ENCODE assay signal across 28 cellular contexts in genomic region chr7:49718755-49719154, GRCh38. TPM values are rescaled to one million over a fixed set of nuclear protein-coding genes. Genes with fewer than 3 reads are reported as not detected.
DNase-seq lines count a peak whose midpoint lies in the region; TF ChIP-seq lines count a peak whose summit lies in the region.
"Had no signal": no experiment of that assay in that cellular context is flagged by ENCODE, and none has a peak within 500 bp of the region (broad histone marks: within the 10 kb centered on the region; RNA-seq: fewer than 3 reads in every experiment).

No MANE protein-coding gene starts in this region.

- TF ChIP-seq CTCF in epithelial cell of esophagus (IDR thresholded peaks at IDR 0.05; ENCODE audit: insufficient read depth, low read depth, low read length, missing control alignments) (no peak), HFFc6 (IDR thresholded peaks at IDR 0.05) (no peak)

- peak; percentile 6 for DNase-seq in T1000 (lab: John Stamatoyannopoulos, UW)
- peak; percentile 32 for DNase-seq in epithelial cell of esophagus (ENCODE audit: low read depth)
- peak; percentile 44 for DNase-seq in kidney glomerular epithelial cell (lab: John Stamatoyannopoulos, UW)
- DNase-seq in renal cortical epithelial cell (ENCODE audit: low read depth) = peak; percentile 35
- DNase-seq in HFFc6 = no peak
- DNase-seq in stimulated activated CD8-positive, alpha-beta memory T cell treated with anti-CD3 and anti-CD28 coated beads, Interleukin-4, amount 100 ng/mL, for 48 hours = no peak
- DNase-seq in NCI-H774 (lab: John Stamatoyannopoulos, UW) = no peak
- no peak for DNase-seq in epidermal melanocyte (ENCODE audit: insufficient read length, low spot score)
- DNase-seq: CD4-positive, CD25-positive, alpha-beta regulatory T cell; DMS53; H9; IMR-90; KG1; MM.1S; NCI-H1048; NCI-H1417; NCI-H1694 treated with DMSO at 0.1 percent for 48 hours; NCI-H2081; NCI-H2227 treated with DMSO at 0.1 percent for 48 hours; NCI-H526 treated with DMSO at 0.1 percent for 48 hours; Right ventricle myocardium superior; RPMI8226 had no signal

- H3K4me3 Mint-ChIP-seq in HFFc6 = no peak overlapping the region
- H3K4me3 Mint-ChIP-seq: CD4-positive, CD25-positive, alpha-beta regulatory T cell; GM23338; H9 had no signal

- H3K36me3 Mint-ChIP-seq in HFFc6 (ENCODE audit: low read depth) = no peaks in the 10 kb centered on the region; the same call in 1 of the 2 replicates
- H3K36me3 Mint-ChIP-seq: CD4-positive, CD25-positive, alpha-beta regulatory T cell had no signal

- H3K4me1 Mint-ChIP-seq in HFFc6 (ENCODE audit: low read depth) = no peaks in the 10 kb centered on the region
- H3K4me1 Mint-ChIP-seq: CD4-positive, CD25-positive, alpha-beta regulatory T cell had no signal

- no peak overlapping the region for H3K4me3 ChIP-seq in epithelial cell of esophagus (ENCODE audit: low read length)
- H3K4me3 ChIP-seq: BLaER1, GM12878, GM23338 had no signal

- peaks cover 67% of the 10 kb centered on the region for H3K9me3 Mint-ChIP-seq in HFFc6

- H3K27me3 Mint-ChIP-seq in HFFc6 (ENCODE audit: insufficient read depth) = no peaks in the 10 kb centered on the region
- H3K27me3 Mint-ChIP-seq: CD4-positive, CD25-positive, alpha-beta regulatory T cell had no signal

- no peak overlapping the region for H3K27ac Mint-ChIP-seq in HFFc6
- H3K27ac Mint-ChIP-seq: CD4-positive, CD25-positive, alpha-beta regulatory T cell; GM23338; H9 had no signal

RNA-seq across cellular contexts. Expression of gene VWC2, which starts 54.7 kb away (rescaled TPM):
- not detected in 2 replicates for total RNA-seq in renal cortical epithelial cell
- not detected for total RNA-seq in HFFc6 (2021; fragmentation: NEBNext Ultra II Directional; extraction: Animal tissue kit (Norgen Biotek cat#: 25700))
- total RNA-seq: CD4-positive, CD25-positive, alpha-beta regulatory T cell; Daoy; IMR-90; NCI-H460; SK-MEL-5 had no signal

Comparison
In these comparisons a context has a peak if more than half of its experiments do, and no peak if none do; other contexts are left out.
1. DNase-seq: peak in T1000 (single experiment), epithelial cell of esophagus (single experiment), kidney glomerular epithelial cell (single experiment) and renal cortical epithelial cell (single experiment); none in HFFc6 (single experiment), stimulated activated CD8-positive, alpha-beta memory T cell treated with anti-CD3 and anti-CD28 coated beads, Interleukin-4, amount 100 ng/mL, for 48 hours (single experiment), NCI-H774 (single experiment) and epidermal melanocyte (single experiment).